22 cellular contexts compared by ENCODE assay signal in genomic region chr21:33634254-33634653, GRCh38. TPM values are rescaled to one million over a fixed set of nuclear protein-coding genes. Genes with fewer than 3 reads are reported as not detected.
DNase-seq lines count a peak whose midpoint lies in the region; ATAC-seq and TF ChIP-seq lines count a peak whose summit lies in the region.
"Had no signal": no experiment of that assay in that cellular context is flagged by ENCODE, and none has a peak within 500 bp of the region (broad histone marks: within the 10 kb centered on the region; RNA-seq: fewer than 3 reads in every experiment).

No MANE protein-coding gene starts in this region.

- H3K27ac ChIP-seq in endodermal cell (ENCODE audit: low read depth, low read length): no peak overlapping the region
- H3K27ac ChIP-seq in temporal lobe (ENCODE audit: low read depth, low read length): peak overlapping the region; percentile 27
- H3K27ac ChIP-seq: BLaER1 had no signal

- H3K4me1 Mint-ChIP-seq in endodermal cell: no peaks in the 10 kb centered on the region

- peaks cover 27% of the 10 kb centered on the region for H3K36me3 ChIP-seq in endodermal cell (ENCODE audit: control insufficient read depth, insufficient read depth, low read length)

- WGBS in endodermal cell (ENCODE audit: insufficient coverage in 1 of 2, insufficient read length in 1 of 2), 2 experiments: 100% methylated on average over 2 of the region's 2 CpGs; no CpG with 5 or more reads in 1 of the 2 experiments

- H3K9ac ChIP-seq in endodermal cell (ENCODE audit: extremely low read depth, low read length, poor library complexity, severe bottlenecking): no peak overlapping the region
- H3K9ac ChIP-seq: BLaER1 had no signal

- no peaks in the 10 kb centered on the region for H3K9me3 ChIP-seq in endodermal cell (ENCODE audit: control insufficient read depth, low read length)
- H3K9me3 ChIP-seq: BE2C had no signal

- TF ChIP-seq CTCF in endodermal cell (conservative IDR thresholded peaks at IDR 0.05): no peak

- H3K4me3 ChIP-seq in endodermal cell (ENCODE audit: low read length): no peak overlapping the region
- H3K4me3 ChIP-seq: BLaER1 had no signal

- no peaks in the 10 kb centered on the region for H3K27me3 ChIP-seq in endodermal cell (ENCODE audit: control insufficient read depth, insufficient read depth, low read length, poor library complexity, severe bottlenecking)
- H3K27me3 ChIP-seq: BE2C, BLaER1 had no signal

- no peaks in the 10 kb centered on the region for H3K4me1 ChIP-seq in endodermal cell (ENCODE audit: control insufficient read depth, insufficient read depth, low read length)
- H3K4me1 ChIP-seq: BE2C, BLaER1 had no signal

- H3K36me3 Mint-ChIP-seq in endodermal cell (ENCODE audit: low read depth): peaks cover 33% of the 10 kb centered on the region

- ATAC-seq in left lobe of liver: peak; percentile 72
- ATAC-seq in HG03342 (IDR thresholded peaks at IDR 0.05; ENCODE audit: unreplicated experiment): no peak

- no peaks in the 10 kb centered on the region for H3K27me3 Mint-ChIP-seq in endodermal cell (ENCODE audit: insufficient read depth)
- H3K27me3 Mint-ChIP-seq: CD4-positive, alpha-beta memory T cell; CD4-positive, CD25-positive, alpha-beta regulatory T cell; CD8-positive, alpha-beta memory T cell had no signal

- H3K9me3 Mint-ChIP-seq in endodermal cell: no peaks in the 10 kb centered on the region
- H3K9me3 Mint-ChIP-seq: CD4-positive, alpha-beta memory T cell; CD4-positive, CD25-positive, alpha-beta regulatory T cell; CD8-positive, alpha-beta memory T cell had no signal

- DNase-seq in endodermal cell (no peak), left lobe of liver (ENCODE audit: low spot score) (no peak), activated gamma-delta T cell treated with Interleukin-2 at 50 U/mL for 16 hours (no peak)
- DNase-seq: 8988T; ACHN; BE2C; C1 segment of cervical spinal cord; CD4-positive, alpha-beta memory T cell; CD4-positive, CD25-positive, alpha-beta regulatory T cell; CD8-positive, alpha-beta memory T cell; COR-L47; DMS 273 treated with DMSO at 0.1 percent for 48 hours; DMS153; DMS53; DMS79; DND-41; EL; GDM1 had no signal

- H3K27ac Mint-ChIP-seq in endodermal cell: peak overlapping the region; percentile 7
- H3K27ac Mint-ChIP-seq: CD14-positive monocyte; CD4-positive, alpha-beta memory T cell; CD4-positive, CD25-positive, alpha-beta regulatory T cell had no signal

- H3K4me3 Mint-ChIP-seq in endodermal cell: no peak overlapping the region
- H3K4me3 Mint-ChIP-seq: CD14-positive monocyte; CD4-positive, alpha-beta memory T cell; CD4-positive, CD25-positive, alpha-beta regulatory T cell; CD8-positive, alpha-beta memory T cell had no signal

RNA-seq across cellular contexts. Expression of gene CRYZL1, which starts 7.3 kb away (rescaled TPM):
- total RNA-seq in endodermal cell: 10 to 100 TPM; 33.8 to 51.0 TPM
- 71.7 TPM for polyA plus RNA-seq in endodermal cell (2013, experiment 1 of 2)
- 58.8 TPM for polyA plus RNA-seq in endodermal cell (2013, experiment 2 of 2)
- 10.4 TPM for total RNA-seq in left lobe of liver
- total RNA-seq in temporal lobe: 45.5 TPM

RNA-seq across cellular contexts. Expression of gene ITSN1, which starts 8.0 kb away (rescaled TPM):
- total RNA-seq in endodermal cell: 100 to 1,000 TPM in 1 of 2 donors, 10 to 100 TPM in 1; 89.6 to 104 TPM
- 65.1 TPM for polyA plus RNA-seq in endodermal cell (2013, experiment 1 of 2)
- 69.4 TPM for polyA plus RNA-seq in endodermal cell (2013, experiment 2 of 2)
- 33.6 TPM for total RNA-seq in left lobe of liver
- 64.4 TPM for total RNA-seq in temporal lobe

RNA-seq across cellular contexts. Expression of gene DONSON, which starts 45.8 kb away (rescaled TPM):
- 10 to 100 TPM; 26.2 to 41.9 TPM for total RNA-seq in endodermal cell
- 39.1 TPM for polyA plus RNA-seq in endodermal cell (2013, experiment 1 of 2)
- 38.6 TPM for polyA plus RNA-seq in endodermal cell (2013, experiment 2 of 2)
- 6.2 TPM for total RNA-seq in left lobe of liver
- 19.9 TPM for total RNA-seq in temporal lobe
